Comparison of ENCODE assay signal across 8 cellular contexts in genomic region chr4:16443504-16444088, GRCh38.
DNase-seq lines count a peak whose midpoint lies in the region; ATAC-seq and TF ChIP-seq lines count a peak whose summit lies in the region.

No MANE protein-coding gene starts in this region.

- H3F3A ChIP-seq in smooth muscle cell (ENCODE audit: low read depth), result no peaks in the 10 kb centered on the region

- 16% methylated on average over 2 of the region's 2 CpGs for WGBS in smooth muscle cell (ENCODE audit: low lambda C conversion rate)

- TF ChIP-seq CTCF in foreskin fibroblast (IDR thresholded peaks at IDR 0.05; ENCODE audit: low read depth, low read length) (peak; percentile 76), smooth muscle cell (IDR thresholded peaks at IDR 0.05; ENCODE audit: borderline replicate concordance, insufficient read depth, poor library complexity, severe bottlenecking) (peak; percentile 66)

- DNase-seq in AML-193 (lab: John Stamatoyannopoulos, UW) (peak; percentile 30 to 37), RPMI7951 (ENCODE audit: low read depth) (peak; percentile 49), foreskin fibroblast (peak; percentile 4 to 64), smooth muscle cell (lab: John Stamatoyannopoulos, UW; ENCODE audit: unreplicated experiment) (no peak)
- no peak for DNase-seq in activated naive CD4-positive, alpha-beta T cell (lab: John Stamatoyannopoulos, UW)

- ATAC-seq in GM18499 (IDR thresholded peaks at IDR 0.05; ENCODE audit: insufficient read depth, unreplicated experiment) (peak; percentile 63), HG02981 (IDR thresholded peaks at IDR 0.05; ENCODE audit: unreplicated experiment) (peak; percentile 89), GM18502 (IDR thresholded peaks at IDR 0.05; ENCODE audit: poor library complexity, unreplicated experiment) (no peak)

- no peak overlapping the region for H3K27ac ChIP-seq in smooth muscle cell (ENCODE audit: low read depth)

- no peak overlapping the region for H3K9ac ChIP-seq in smooth muscle cell (ENCODE audit: low read depth)

- H3K9me3 ChIP-seq in smooth muscle cell (replicated peaks; ENCODE audit: low read depth), result no peaks in the 10 kb centered on the region

- H3K27me3 ChIP-seq in smooth muscle cell (ENCODE audit: low read depth), result peaks cover 54% of the 10 kb centered on the region

- H3K4me3 ChIP-seq in foreskin fibroblast (ENCODE audit: low read depth in 1 of 2, low read length in 2 of 2) (no peak overlapping the region), smooth muscle cell (no peak overlapping the region)

- no peaks in the 10 kb centered on the region for H4K20me1 ChIP-seq in smooth muscle cell (ENCODE audit: low read depth)

- no peak overlapping the region for H2AFZ ChIP-seq in smooth muscle cell (ENCODE audit: low read depth)

- H3K36me3 ChIP-seq in smooth muscle cell (ENCODE audit: low read depth), result no peaks in the 10 kb centered on the region

- H3K79me2 ChIP-seq in smooth muscle cell (ENCODE audit: low read depth), result no peaks in the 10 kb centered on the region

- no peak overlapping the region for H3K4me2 ChIP-seq in smooth muscle cell

- no peaks in the 10 kb centered on the region for H3K4me1 ChIP-seq in smooth muscle cell (ENCODE audit: low read depth)

Comparison
In these comparisons a context has a peak if more than half of its experiments do, and no peak if none do; other contexts are left out.
1. DNase-seq: peak in AML-193 (2 of 2), RPMI7951 (single experiment) and foreskin fibroblast (2 of 2); none in smooth muscle cell (single experiment) and activated naive CD4-positive, alpha-beta T cell (0 of 4).